Comparison of ENCODE assay signal across 8 cellular contexts in the genomic region with DNA sequence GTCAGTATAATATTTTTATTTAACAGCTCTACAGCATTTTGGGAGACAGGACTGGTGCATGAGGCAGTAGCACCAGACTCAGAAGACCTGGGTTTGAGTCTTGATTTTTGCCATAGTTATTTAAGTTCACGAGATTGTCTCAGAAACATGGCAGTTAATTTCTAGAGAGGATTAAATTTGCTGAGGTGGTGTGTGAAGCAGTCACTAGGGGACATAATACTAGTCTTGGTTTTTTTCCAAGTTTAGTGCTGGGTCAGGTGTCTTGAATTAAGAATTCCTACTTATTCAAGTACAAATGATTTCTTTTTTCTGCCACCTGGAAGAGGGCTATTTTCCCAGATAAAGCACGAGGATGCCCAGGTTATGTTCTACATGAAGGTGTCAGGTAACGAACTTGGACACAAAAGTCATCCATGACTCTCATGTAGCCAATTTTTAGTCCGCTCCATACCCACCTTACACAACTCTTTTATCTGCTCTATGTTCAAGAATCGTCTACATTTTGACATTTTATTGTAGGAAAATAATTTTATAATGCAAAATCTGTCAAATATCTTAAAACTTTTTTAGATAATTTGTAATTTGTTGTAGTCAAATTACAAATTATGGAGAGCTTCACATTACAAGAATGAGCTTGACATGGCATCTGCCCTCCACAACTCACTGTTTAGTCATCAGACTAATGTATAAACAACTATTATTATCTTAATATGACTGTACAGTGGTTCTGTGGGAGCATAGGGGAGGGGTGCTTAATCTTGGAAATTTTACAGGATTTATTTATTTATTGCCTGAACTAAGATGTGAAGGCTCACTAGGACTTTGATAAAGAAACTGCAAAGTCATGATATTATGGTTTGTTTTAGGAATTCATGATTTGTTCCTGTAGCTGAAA. TPM values are rescaled to one million over a fixed set of nuclear protein-coding genes. Genes with fewer than 3 reads are reported as not detected.
A peak's percentile ranks its signal among the peaks of the same experiment; 100 is the strongest.
DNase-seq lines count a peak whose midpoint lies in the region; ATAC-seq and TF ChIP-seq lines count a peak whose summit lies in the region.

No MANE protein-coding gene starts in this region.

- ATAC-seq in activated T-cell treated with anti-CD3 and anti-CD28 coated beads, Interleukin-2, amount 50 U/mL, for 4 hours, result no peak
- ATAC-seq in HG03025 (IDR thresholded peaks at IDR 0.05; ENCODE audit: low FRiP score, unreplicated experiment), result no peak

- no peaks in the 10 kb centered on the region for H3K27me3 ChIP-seq in ectodermal cell (ENCODE audit: control insufficient read depth, insufficient read depth, low read length, poor library complexity, severe bottlenecking)

- H3K36me3 Mint-ChIP-seq in activated T-cell treated with anti-CD3 and anti-CD28 coated beads, Interleukin-2, amount 50 U/mL, for 4 hours (ENCODE audit: insufficient read depth), result peaks cover 22% of the 10 kb centered on the region
- H3K36me3 Mint-ChIP-seq in nephron (ENCODE audit: low read depth), result peaks cover 46% of the 10 kb centered on the region

- peaks cover 45% of the 10 kb centered on the region for H3K4me1 ChIP-seq in OCI-LY7 (ENCODE audit: insufficient read depth, low read length, poor library complexity, severe bottlenecking)
- no peaks in the 10 kb centered on the region for H3K4me1 ChIP-seq in ectodermal cell (ENCODE audit: control insufficient read depth, insufficient read depth, low read length)

- TSS peak; percentile 47 for BruUV-seq in OCI-LY7 (replicated peaks; lab: Mats Ljungman, UMichigan)

- peak overlapping the region; percentile 81 to 100 (median 100) for H3K27ac Mint-ChIP-seq in nephron

- H3K4me3 ChIP-seq in OCI-LY7 (ENCODE audit: low read depth, low read length, poor library complexity, severe bottlenecking) (peak overlapping the region; percentile 91), ectodermal cell (ENCODE audit: insufficient read depth, low read depth, low read length) (peak overlapping the region; percentile 99)

- peaks cover 50% of the 10 kb centered on the region for H4K20me1 ChIP-seq in OCI-LY7 (ENCODE audit: insufficient read depth, low read length)

- H3K9me2 ChIP-seq in OCI-LY7 (ENCODE audit: insufficient read depth, low read length), result no peaks in the 10 kb centered on the region

- intact Hi-C loops in OCI-LY7 (cut with micrococcal nuclease; ENCODE audit: unreplicated experiment), result loop anchor here (2.0 to 10.0 kb wide), 3 partner anchors 197 to 1839 kb away; a partner anchor contains a TSS

- peak overlapping the region; percentile 86 for H3K4me2 ChIP-seq in OCI-LY7 (ENCODE audit: low read length)

- H3K9me3 Mint-ChIP-seq in activated T-cell treated with anti-CD3 and anti-CD28 coated beads, Interleukin-2, amount 50 U/mL, for 4 hours, result no peaks in the 10 kb centered on the region
- H3K9me3 Mint-ChIP-seq in nephron, result no peaks in the 10 kb centered on the region

- 53 to 63% methylated on average over 4 of the region's 5 CpGs for WGBS in ectodermal cell, 2 experiments

- CTCF ChIA-PET in OCI-LY7 (lab: Charles Lee; ENCODE audit: unreplicated experiment), result interaction anchor here (0.6 to 1.0 kb wide), 2 partner anchors 10 to 400 kb away, joined by 4 to 5 read pairs; no protein-coding TSS in a partner anchor

- H3K27ac ChIP-seq in OCI-LY7 (ENCODE audit: low read depth, low read length, poor library complexity, severe bottlenecking) (peak overlapping the region; percentile 86), ectodermal cell (ENCODE audit: insufficient read depth, low read depth, low read length, poor library complexity, severe bottlenecking) (no peak overlapping the region)

- H3K9me3 ChIP-seq in OCI-LY7 (ENCODE audit: low read length) (peaks cover 5% of the 10 kb centered on the region; the same call in 1 of the 2 replicates), ectodermal cell (ENCODE audit: control insufficient read depth, low read length) (no peaks in the 10 kb centered on the region)

- peaks cover 52% of the 10 kb centered on the region for H3K36me3 ChIP-seq in OCI-LY7 (ENCODE audit: insufficient read depth, low read length)
- peaks cover 12% of the 10 kb centered on the region for H3K36me3 ChIP-seq in ectodermal cell (ENCODE audit: control insufficient read depth, insufficient read depth, low read length)

- POLR2A ChIA-PET in OCI-LY7 (lab: Charles Lee), result interaction anchor here (0.5 to 2.1 kb wide), 7 partner anchors 12 to 1395 kb away, joined by 3 to 7 read pairs (median 5); no protein-coding TSS in a partner anchor

- peaks cover 78% of the 10 kb centered on the region for H3K79me2 ChIP-seq in OCI-LY7 (ENCODE audit: insufficient read depth, low read depth, low read length)

- H3K4me1 Mint-ChIP-seq in activated T-cell treated with anti-CD3 and anti-CD28 coated beads, Interleukin-2, amount 50 U/mL, for 4 hours (ENCODE audit: low read depth), result peaks cover 57% of the 10 kb centered on the region
- peaks cover 38% of the 10 kb centered on the region for H3K4me1 Mint-ChIP-seq in nephron

- no peak for DNase-seq in activated T-cell treated with anti-CD3 and anti-CD28 coated beads, Interleukin-2, amount 50 U/mL, for 4 hours
- DNase-seq in activated T-cell treated with anti-CD3 and anti-CD28 coated beads for 4 hours (no peak), OCI-LY7 (ENCODE audit: low spot score) (peak; percentile 40), cortex of kidney (lab: John Stamatoyannopoulos, UW) (no peak)
- DNase-seq in stimulated activated CD4-positive, alpha-beta T cell treated with anti-CD3 and anti-CD28 coated beads, Interleukin-15, amount 100 ng/mL, for 24 hours, result no peak

- no peaks in the 10 kb centered on the region for H3K27me3 Mint-ChIP-seq in activated T-cell treated with anti-CD3 and anti-CD28 coated beads, Interleukin-2, amount 50 U/mL, for 4 hours (ENCODE audit: low read depth)
- no peaks in the 10 kb centered on the region for H3K27me3 Mint-ChIP-seq in nephron (ENCODE audit: low read depth)

- TF ChIP-seq CTCF in OCI-LY7 (conservative IDR thresholded peaks at IDR 0.05; ENCODE audit: low read length) (0 out of 2 replicates have a peak, but pooled peaks have one; percentile 16), nephron (IDR thresholded peaks at IDR 0.05; ENCODE audit: unreplicated experiment in 3 of 3) (no peak)

- H2AFZ ChIP-seq in OCI-LY7 (ENCODE audit: low read length), result no peak overlapping the region

- peak overlapping the region; percentile 100 for H3K4me3 Mint-ChIP-seq in activated T-cell treated with anti-CD3 and anti-CD28 coated beads, Interleukin-2, amount 50 U/mL, for 4 hours
- peak overlapping the region; percentile 100 for H3K4me3 Mint-ChIP-seq in nephron

RNA-seq across cellular contexts. Expression of a gene that starts 1.6 kb away (rescaled TPM):
- 10 to 100 TPM; 50.7 to 64.7 (median 63.8) TPM for total RNA-seq in activated T-cell treated with anti-CD3 and anti-CD28 coated beads, Interleukin-2, amount 50 U/mL, for 4 hours
- 48.8 and 56.2 TPM in 2 replicates for total RNA-seq in OCI-LY7 (2014; rRNA removed; shearing (Covaris generic))
- total RNA-seq in OCI-LY7 (2022), result 69.4 and 69.6 TPM in 2 replicates
- 177 TPM for polyA plus RNA-seq in ectodermal cell (2013, experiment 1 of 4)
- polyA plus RNA-seq in ectodermal cell (2013, experiment 2 of 4), result 190 TPM
- 183 TPM for polyA plus RNA-seq in ectodermal cell (2013, experiment 3 of 4)
- polyA plus RNA-seq in ectodermal cell (2013, experiment 4 of 4), result 180 TPM
